Comparison of ENCODE assay signal across 1 cellular context in genomic region chr6:166313255-166314070, GRCh38.
TF ChIP-seq lines count a peak whose summit lies in the region.

No MANE protein-coding gene starts in this region.

TF ChIP-seq in HepG2, 621 proteins besides CTCF, POLR2A, EP300 and RAD21 (continued from another document and continues in another):
- TF ChIP-seq PRDM15 (CRISPR knock-in tag; IDR thresholded peaks at IDR 0.05) (no peak), KDM2A (CRISPR knock-in tag; IDR thresholded peaks at IDR 0.05; ENCODE audit: borderline replicate concordance, low read depth) (peak; percentile 78), ELF1 (CRISPR knock-in tag; IDR thresholded peaks at IDR 0.05) (no peak), ZIK1 (CRISPR knock-in tag; IDR thresholded peaks at IDR 0.05; ENCODE audit: borderline replicate concordance, low read depth) (no peak), MIXL1 (CRISPR knock-in tag; IDR thresholded peaks at IDR 0.05) (no peak), XRCC5 (optimal IDR thresholded peaks at IDR 0.05; ENCODE audit: low read length) (peak; percentile 49), HNRNPUL1 (IDR thresholded peaks at IDR 0.05; ENCODE audit: low read depth, low read length) (no peak), MTF2 (CRISPR knock-in tag; IDR thresholded peaks at IDR 0.05; ENCODE audit: borderline replicate concordance) (no peak), ZNF3 (CRISPR knock-in tag; IDR thresholded peaks at IDR 0.05) (no peak), RBFOX2 (IDR thresholded peaks at IDR 0.05; ENCODE audit: low read depth, low read length) (no peak), PATZ1 (CRISPR knock-in tag; IDR thresholded peaks at IDR 0.05) (peak; percentile 69; the same call in 1 of the 2 replicates), ZNF564 (CRISPR knock-in tag; IDR thresholded peaks at IDR 0.05) (no peak), ZSCAN30 (CRISPR knock-in tag; IDR thresholded peaks at IDR 0.05) (no peak), ADNP (CRISPR knock-in tag; IDR thresholded peaks at IDR 0.05) (no peak), ZFY (CRISPR knock-in tag; IDR thresholded peaks at IDR 0.05) (no peak), NFIC (IDR thresholded peaks at IDR 0.05; ENCODE audit: low read length) (no peak), ZNF234 (CRISPR knock-in tag; conservative IDR thresholded peaks at IDR 0.05) (no peak), ZNF33B (CRISPR knock-in tag; IDR thresholded peaks at IDR 0.05) (no peak), ZNF550 (CRISPR knock-in tag; IDR thresholded peaks at IDR 0.05; ENCODE audit: borderline replicate concordance) (no peak), REL (CRISPR knock-in tag; conservative IDR thresholded peaks at IDR 0.05) (no peak), ZXDC (CRISPR knock-in tag; IDR thresholded peaks at IDR 0.05) (no peak), ZUFSP (CRISPR knock-in tag; IDR thresholded peaks at IDR 0.05; ENCODE audit: borderline replicate concordance) (no peak), XBP1 (CRISPR knock-in tag; IDR thresholded peaks at IDR 0.05) (no peak), HMG20A (CRISPR knock-in tag; IDR thresholded peaks at IDR 0.05; ENCODE audit: borderline replicate concordance) (no peak), KDM3A (CRISPR knock-in tag; IDR thresholded peaks at IDR 0.05; ENCODE audit: low read depth) (no peak), ZNF276 (CRISPR knock-in tag; IDR thresholded peaks at IDR 0.05; ENCODE audit: low read depth) (no peak), ZZZ3 (CRISPR knock-in tag; IDR thresholded peaks at IDR 0.05; ENCODE audit: borderline replicate concordance) (no peak), ZFP37 (CRISPR knock-in tag; IDR thresholded peaks at IDR 0.05; ENCODE audit: borderline replicate concordance) (no peak), SMC3 (IDR thresholded peaks at IDR 0.05; ENCODE audit: low read length) (peak; percentile 51), SOX5 (CRISPR knock-in tag; IDR thresholded peaks at IDR 0.05; ENCODE audit: borderline replicate concordance) (no peak), CBFB (CRISPR knock-in tag; IDR thresholded peaks at IDR 0.05) (no peak)
- TF ChIP-seq, protein P1, sequence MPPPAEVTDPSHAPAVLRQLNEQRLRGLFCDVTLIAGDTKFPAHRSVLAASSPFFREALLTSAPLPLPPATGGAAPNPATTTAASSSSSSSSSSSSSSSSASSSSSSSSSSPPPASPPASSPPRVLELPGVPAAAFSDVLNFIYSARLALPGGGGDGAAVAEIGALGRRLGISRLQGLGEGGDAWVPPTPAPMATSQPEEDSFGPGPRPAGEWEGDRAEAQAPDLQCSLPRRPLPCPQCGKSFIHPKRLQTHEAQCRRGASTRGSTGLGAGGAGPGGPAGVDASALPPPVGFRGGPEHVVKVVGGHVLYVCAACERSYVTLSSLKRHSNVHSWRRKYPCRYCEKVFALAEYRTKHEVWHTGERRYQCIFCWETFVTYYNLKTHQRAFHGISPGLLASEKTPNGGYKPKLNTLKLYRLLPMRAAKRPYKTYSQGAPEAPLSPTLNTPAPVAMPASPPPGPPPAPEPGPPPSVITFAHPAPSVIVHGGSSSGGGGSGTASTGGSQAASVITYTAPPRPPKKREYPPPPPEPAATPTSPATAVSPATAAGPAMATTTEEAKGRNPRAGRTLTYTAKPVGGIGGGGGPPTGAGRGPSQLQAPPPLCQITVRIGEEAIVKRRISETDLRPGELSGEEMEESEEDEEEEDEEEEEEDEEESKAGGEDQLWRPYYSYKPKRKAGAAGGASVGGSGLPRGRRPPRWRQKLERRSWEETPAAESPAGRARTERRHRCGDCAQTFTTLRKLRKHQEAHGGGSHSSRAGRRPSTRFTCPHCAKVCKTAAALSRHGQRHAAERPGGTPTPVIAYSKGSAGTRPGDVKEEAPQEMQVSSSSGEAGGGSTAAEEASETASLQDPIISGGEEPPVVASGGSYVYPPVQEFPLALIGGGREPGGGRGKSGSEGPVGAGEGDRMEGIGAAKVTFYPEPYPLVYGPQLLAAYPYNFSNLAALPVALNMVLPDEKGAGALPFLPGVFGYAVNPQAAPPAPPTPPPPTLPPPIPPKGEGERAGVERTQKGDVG (CRISPR knock-in tag; IDR thresholded peaks at IDR 0.05; ENCODE audit: borderline replicate concordance) = no peak
- TF ChIP-seq, protein P2, sequence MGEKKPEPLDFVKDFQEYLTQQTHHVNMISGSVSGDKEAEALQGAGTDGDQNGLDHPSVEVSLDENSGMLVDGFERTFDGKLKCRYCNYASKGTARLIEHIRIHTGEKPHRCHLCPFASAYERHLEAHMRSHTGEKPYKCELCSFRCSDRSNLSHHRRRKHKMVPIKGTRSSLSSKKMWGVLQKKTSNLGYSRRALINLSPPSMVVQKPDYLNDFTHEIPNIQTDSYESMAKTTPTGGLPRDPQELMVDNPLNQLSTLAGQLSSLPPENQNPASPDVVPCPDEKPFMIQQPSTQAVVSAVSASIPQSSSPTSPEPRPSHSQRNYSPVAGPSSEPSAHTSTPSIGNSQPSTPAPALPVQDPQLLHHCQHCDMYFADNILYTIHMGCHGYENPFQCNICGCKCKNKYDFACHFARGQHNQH (CRISPR knock-in tag; IDR thresholded peaks at IDR 0.05) = no peak
- TF ChIP-seq, protein P3, sequence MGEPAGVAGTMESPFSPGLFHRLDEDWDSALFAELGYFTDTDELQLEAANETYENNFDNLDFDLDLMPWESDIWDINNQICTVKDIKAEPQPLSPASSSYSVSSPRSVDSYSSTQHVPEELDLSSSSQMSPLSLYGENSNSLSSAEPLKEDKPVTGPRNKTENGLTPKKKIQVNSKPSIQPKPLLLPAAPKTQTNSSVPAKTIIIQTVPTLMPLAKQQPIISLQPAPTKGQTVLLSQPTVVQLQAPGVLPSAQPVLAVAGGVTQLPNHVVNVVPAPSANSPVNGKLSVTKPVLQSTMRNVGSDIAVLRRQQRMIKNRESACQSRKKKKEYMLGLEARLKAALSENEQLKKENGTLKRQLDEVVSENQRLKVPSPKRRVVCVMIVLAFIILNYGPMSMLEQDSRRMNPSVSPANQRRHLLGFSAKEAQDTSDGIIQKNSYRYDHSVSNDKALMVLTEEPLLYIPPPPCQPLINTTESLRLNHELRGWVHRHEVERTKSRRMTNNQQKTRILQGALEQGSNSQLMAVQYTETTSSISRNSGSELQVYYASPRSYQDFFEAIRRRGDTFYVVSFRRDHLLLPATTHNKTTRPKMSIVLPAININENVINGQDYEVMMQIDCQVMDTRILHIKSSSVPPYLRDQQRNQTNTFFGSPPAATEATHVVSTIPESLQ (CRISPR knock-in tag; conservative IDR thresholded peaks at IDR 0.05) = no peak
- TF ChIP-seq, protein P4, sequence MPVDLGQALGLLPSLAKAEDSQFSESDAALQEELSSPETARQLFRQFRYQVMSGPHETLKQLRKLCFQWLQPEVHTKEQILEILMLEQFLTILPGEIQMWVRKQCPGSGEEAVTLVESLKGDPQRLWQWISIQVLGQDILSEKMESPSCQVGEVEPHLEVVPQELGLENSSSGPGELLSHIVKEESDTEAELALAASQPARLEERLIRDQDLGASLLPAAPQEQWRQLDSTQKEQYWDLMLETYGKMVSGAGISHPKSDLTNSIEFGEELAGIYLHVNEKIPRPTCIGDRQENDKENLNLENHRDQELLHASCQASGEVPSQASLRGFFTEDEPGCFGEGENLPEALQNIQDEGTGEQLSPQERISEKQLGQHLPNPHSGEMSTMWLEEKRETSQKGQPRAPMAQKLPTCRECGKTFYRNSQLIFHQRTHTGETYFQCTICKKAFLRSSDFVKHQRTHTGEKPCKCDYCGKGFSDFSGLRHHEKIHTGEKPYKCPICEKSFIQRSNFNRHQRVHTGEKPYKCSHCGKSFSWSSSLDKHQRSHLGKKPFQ (CRISPR knock-in tag; IDR thresholded peaks at IDR 0.05; ENCODE audit: insufficient replicate concordance) = no peak
- TF ChIP-seq, protein P5, sequence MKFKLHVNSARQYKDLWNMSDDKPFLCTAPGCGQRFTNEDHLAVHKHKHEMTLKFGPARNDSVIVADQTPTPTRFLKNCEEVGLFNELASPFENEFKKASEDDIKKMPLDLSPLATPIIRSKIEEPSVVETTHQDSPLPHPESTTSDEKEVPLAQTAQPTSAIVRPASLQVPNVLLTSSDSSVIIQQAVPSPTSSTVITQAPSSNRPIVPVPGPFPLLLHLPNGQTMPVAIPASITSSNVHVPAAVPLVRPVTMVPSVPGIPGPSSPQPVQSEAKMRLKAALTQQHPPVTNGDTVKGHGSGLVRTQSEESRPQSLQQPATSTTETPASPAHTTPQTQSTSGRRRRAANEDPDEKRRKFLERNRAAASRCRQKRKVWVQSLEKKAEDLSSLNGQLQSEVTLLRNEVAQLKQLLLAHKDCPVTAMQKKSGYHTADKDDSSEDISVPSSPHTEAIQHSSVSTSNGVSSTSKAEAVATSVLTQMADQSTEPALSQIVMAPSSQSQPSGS (CRISPR knock-in tag; IDR thresholded peaks at IDR 0.05) = no peak
- TF ChIP-seq, protein P6, sequence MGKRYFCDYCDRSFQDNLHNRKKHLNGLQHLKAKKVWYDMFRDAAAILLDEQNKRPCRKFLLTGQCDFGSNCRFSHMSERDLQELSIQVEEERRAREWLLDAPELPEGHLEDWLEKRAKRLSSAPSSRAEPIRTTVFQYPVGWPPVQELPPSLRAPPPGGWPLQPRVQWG (CRISPR knock-in tag; IDR thresholded peaks at IDR 0.05; ENCODE audit: borderline replicate concordance, low read depth) = no peak
